Comparison of ENCODE assay signal across 27 cellular contexts in the genomic region with DNA sequence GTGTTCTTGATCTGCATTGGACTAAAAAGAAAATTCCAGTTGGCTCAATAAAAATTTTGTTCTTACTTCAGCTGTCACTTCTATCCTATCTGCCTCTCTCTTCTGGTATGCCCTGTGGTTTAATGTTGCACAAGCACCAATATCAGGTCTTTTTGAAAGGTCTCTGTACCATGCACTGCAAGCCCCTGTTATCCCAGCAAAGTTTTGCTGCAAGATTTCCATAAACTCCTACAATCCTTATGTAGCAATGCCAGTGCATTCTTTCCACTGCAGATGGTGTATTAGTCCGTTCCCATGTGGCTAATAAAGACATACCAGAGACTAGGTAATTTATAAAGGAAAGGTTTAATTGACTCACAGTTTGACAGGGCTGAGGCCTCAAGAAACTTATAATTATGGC.
"Had no signal": no experiment of that assay in that cellular context is flagged by ENCODE, and none has a peak within 500 bp of the region (broad histone marks: within the 10 kb centered on the region; RNA-seq: fewer than 3 reads in every experiment).

No MANE protein-coding gene starts in this region.

- H3K4me3 ChIP-seq: cardiac muscle cell, coronary artery, dorsolateral prefrontal cortex, stomach, thyroid gland had no signal

- H3K4me1 Mint-ChIP-seq: activated CD4-positive, alpha-beta T cell treated with anti-CD3 and anti-CD28 coated beads for 36 hours; activated CD8-positive, alpha-beta memory T cell treated with anti-CD3 and anti-CD28 coated beads, Interleukin-2, amount 10 ng/mL, durations not matched to agents 7 days and 5 days; immature natural killer cell; stimulated activated naive B cell treated with anti-CD40 and anti-IgM and Interleukin-4, amounts not matched to agents 10 μg/mL and 1 μg/mL and 100 μg/mL, for 72 hours; T-cell had no signal

- H3K27me3 ChIP-seq: cardiac muscle cell, dorsolateral prefrontal cortex, stomach, thyroid gland had no signal

- H3K36me3 ChIP-seq: cardiac muscle cell, stomach, thyroid gland had no signal

- H3K4me3 Mint-ChIP-seq: activated CD4-positive, alpha-beta T cell treated with anti-CD3 and anti-CD28 coated beads for 36 hours; activated CD8-positive, alpha-beta memory T cell treated with anti-CD3 and anti-CD28 coated beads, Interleukin-2, amount 10 ng/mL, durations not matched to agents 7 days and 5 days; activated CD8-positive, alpha-beta T cell treated with anti-CD3 and anti-CD28 coated beads, Interleukin-2, amount 10 ng/mL, durations not matched to agents 7 days and 5 days; brain; effector memory CD8-positive, alpha-beta T cell; immature natural killer cell; natural killer cell treated with Interleukin-12 subunit alpha and Interleukin-12 subunit beta and Interleukin-15 and Interleukin-18, amount 100 ng/mL, for 72 hours; stimulated activated naive B cell treated with anti-CD40 and anti-IgM and Interleukin-4, amounts not matched to agents 10 μg/mL and 1 μg/mL and 100 μg/mL, for 72 hours; T-cell had no signal

- H3K36me3 Mint-ChIP-seq: activated CD8-positive, alpha-beta memory T cell treated with anti-CD3 and anti-CD28 coated beads, Interleukin-2, amount 10 ng/mL, durations not matched to agents 7 days and 5 days; brain; immature natural killer cell; natural killer cell treated with Interleukin-12 subunit alpha and Interleukin-12 subunit beta and Interleukin-15 and Interleukin-18, amount 100 ng/mL, for 72 hours; stimulated activated naive B cell treated with anti-CD40 and anti-IgM and Interleukin-4, amounts not matched to agents 10 μg/mL and 1 μg/mL and 100 μg/mL, for 72 hours; T-cell had no signal

- DNase-seq: activated CD4-positive, alpha-beta T cell treated with anti-CD3 and anti-CD28 coated beads for 36 hours; activated CD4-positive, CD25-positive, alpha-beta regulatory T cell; activated CD8-positive, alpha-beta memory T cell treated with anti-CD3 and anti-CD28 coated beads, Interleukin-2, amount 10 ng/mL, durations not matched to agents 7 days and 5 days; activated CD8-positive, alpha-beta T cell treated with anti-CD3 and anti-CD28 coated beads, Interleukin-2, amount 10 ng/mL, durations not matched to agents 7 days and 5 days; activated T-cell treated with anti-CD3 and anti-CD28 coated beads, Interleukin-2, amount 50 U/mL, for 48 hours; aorta; cerebellar nuclear complex; dorsolateral prefrontal cortex; effector memory CD8-positive, alpha-beta T cell; erythroblast; foreskin fibroblast; head of caudate nucleus; hypothalamus; immature natural killer cell; midbrain; stimulated activated CD4-positive, alpha-beta T cell treated with anti-CD3 and anti-CD28 coated beads, Interleukin-15, amount 100 ng/mL, for 24 hours; stimulated activated CD4-positive, alpha-beta T cell treated with anti-CD3 and anti-CD28 coated beads, Interleukin-2, amount 100 ng/mL, for 24 hours; stimulated activated naive B cell treated with anti-CD40 and anti-IgM and Interleukin-4, amounts not matched to agents 10 μg/mL and 1 μg/mL and 100 μg/mL, for 72 hours; stomach; T-cell; thyroid gland had no signal

- H3K9me3 ChIP-seq: thyroid gland had no signal

- H3K27me3 Mint-ChIP-seq: activated CD4-positive, alpha-beta T cell treated with anti-CD3 and anti-CD28 coated beads for 36 hours; activated CD8-positive, alpha-beta memory T cell treated with anti-CD3 and anti-CD28 coated beads, Interleukin-2, amount 10 ng/mL, durations not matched to agents 7 days and 5 days; effector memory CD8-positive, alpha-beta T cell; natural killer cell treated with Interleukin-12 subunit alpha and Interleukin-12 subunit beta and Interleukin-15 and Interleukin-18, amount 100 ng/mL, for 72 hours; stimulated activated naive B cell treated with anti-CD40 and anti-IgM and Interleukin-4, amounts not matched to agents 10 μg/mL and 1 μg/mL and 100 μg/mL, for 72 hours; T-cell had no signal

- H3K4me1 ChIP-seq: stomach, thyroid gland had no signal

- H3K27ac ChIP-seq: cardiac muscle cell, coronary artery, dorsolateral prefrontal cortex, stomach, thyroid gland had no signal

- H3K27ac Mint-ChIP-seq: activated CD4-positive, alpha-beta T cell treated with anti-CD3 and anti-CD28 coated beads for 36 hours; activated CD8-positive, alpha-beta memory T cell treated with anti-CD3 and anti-CD28 coated beads, Interleukin-2, amount 10 ng/mL, durations not matched to agents 7 days and 5 days; activated CD8-positive, alpha-beta T cell treated with anti-CD3 and anti-CD28 coated beads, Interleukin-2, amount 10 ng/mL, durations not matched to agents 7 days and 5 days; activated naive CD4-positive, alpha-beta T cell treated with anti-CD3 and anti-CD28 coated beads, Interleukin-2, amount 50 U/mL, for 72 hours; activated T-helper 2 cell treated with anti-CD3 and anti-CD28 coated beads, Interferon-gamma antibody, Interleukin-2, Interleukin-4, amounts not matched to agents 10 μg/mL and 5 μg/mL and 100 μg/mL, durations not matched to agents 14 hours and 24 hours and 36 hours; brain; effector memory CD8-positive, alpha-beta T cell; immature natural killer cell; natural killer cell treated with Interleukin-12 subunit alpha and Interleukin-12 subunit beta and Interleukin-15 and Interleukin-18, amount 100 ng/mL, for 72 hours; stimulated activated naive B cell treated with anti-CD40 and anti-IgM and Interleukin-4, amounts not matched to agents 10 μg/mL and 1 μg/mL and 100 μg/mL, for 72 hours; T-cell had no signal
